ENCODE assay signal across 18 cellular contexts in genomic region chr13:30043631-30043925, GRCh38.
DNase-seq lines count a peak whose midpoint lies in the region; ATAC-seq, FAIRE-seq and TF ChIP-seq lines count a peak whose summit lies in the region.
"Had no signal": no experiment of that assay in that cellular context is flagged by ENCODE, and none has a peak within 500 bp of the region (broad histone marks: within the 10 kb centered on the region; RNA-seq: fewer than 3 reads in every experiment).

No MANE protein-coding gene starts in this region.

- no peak overlapping the region for H2BK12ac ChIP-seq in H1 (ENCODE audit: low read depth, low read length)

- ATAC-seq in HG03432 (IDR thresholded peaks at IDR 0.05; ENCODE audit: unreplicated experiment) (no peak), GM21737 (IDR thresholded peaks at IDR 0.05; ENCODE audit: unreplicated experiment) (no peak)

- no peak overlapping the region for H3K56ac ChIP-seq in H1 (replicated peaks; ENCODE audit: insufficient read length, low read depth, low read length)
- H3K56ac ChIP-seq in mesendoderm (ENCODE audit: low read length): peak overlapping the region; percentile 81

- no peaks in the 10 kb centered on the region for H3K79me1 ChIP-seq in H1 (ENCODE audit: low read depth, low read length)
- H3K79me1 ChIP-seq in mesendoderm (ENCODE audit: low read length): no peaks in the 10 kb centered on the region

- H2BK15ac ChIP-seq in H1 (ENCODE audit: low read length): 0 out of 2 replicates have a peak overlapping the region, but pooled peaks have one; percentile 37
- H2BK15ac ChIP-seq in mesendoderm (replicated peaks; ENCODE audit: low read depth): no peak overlapping the region

- no peak overlapping the region for H2AFZ ChIP-seq in H1 (ENCODE audit: low read length)

- POLR2A ChIA-PET in H1 (lab: Charles Lee; ENCODE audit: partially characterized antibody): no interaction called here

- H3K4ac ChIP-seq in H1 (replicated peaks; ENCODE audit: insufficient read length, low read depth, low read length) (no peak overlapping the region), mesendoderm (ENCODE audit: low read depth, low read length) (peak overlapping the region; percentile 58)

- H3K23ac ChIP-seq in H1 (ENCODE audit: insufficient read length) (no peak overlapping the region), mesendoderm (ENCODE audit: low read length) (no peak overlapping the region)

- no peak for FAIRE-seq in H1 (lab: Jason Lieb, UNC)
- FAIRE-seq: GM18507 had no signal

- CTCF ChIA-PET in H1 (lab: Charles Lee; ENCODE audit: partially characterized antibody): interaction anchor here (0.7 to 1.2 kb wide), 3 partner anchors 9 to 108 kb away, joined by 3 read pairs; no protein-coding TSS in a partner anchor

- intact Hi-C loops in esophagus muscularis mucosa (cut with DNase I) (no loop called here), transverse colon (cut with DNase I; ENCODE audit: low total_unique reads) (no loop called here)

- no peak overlapping the region for H3K4me3 ChIP-seq in H1 (ENCODE audit: extremely low read depth in 1 of 4, insufficient read depth in 2 of 4, low read depth in 3 of 4, low read length in 4 of 4)
- no peak overlapping the region for H3K4me3 ChIP-seq in esophagus muscularis mucosa
- H3K4me3 ChIP-seq in mesendoderm (ENCODE audit: low read length): no peak overlapping the region
- H3K4me3 ChIP-seq in transverse colon: no peak overlapping the region
- H3K4me3 ChIP-seq: BLaER1 had no signal

- TF ChIP-seq CTCF in H1 (IDR thresholded peaks at IDR 0.05; ENCODE audit: control extremely low read depth in 1 of 3, insufficient read depth in 1 of 3, low read depth in 1 of 3, low read length in 3 of 3) (no peak), esophagus muscularis mucosa (IDR thresholded peaks at IDR 0.05) (no peak), transverse colon (IDR thresholded peaks at IDR 0.05) (no peak), GM13976 (IDR thresholded peaks at IDR 0.05; ENCODE audit: borderline replicate concordance, control extremely low read depth, extremely low read depth, insufficient read depth, missing control alignments) (no peak)

- no peak overlapping the region for H2BK20ac ChIP-seq in H1 (ENCODE audit: low read length)

- H4K20me1 ChIP-seq in H1 (replicated peaks in 1 of 2; ENCODE audit: control insufficient read depth in 1 of 2, insufficient read depth in 2 of 2, low read length in 2 of 2): no peaks in the 10 kb centered on the region
- H4K20me1 ChIP-seq: BLaER1 had no signal

- no peak for TF ChIP-seq POLR2A in H1 (IDR thresholded peaks at IDR 0.05; ENCODE audit: control extremely low read depth in 1 of 2, low read depth in 2 of 2, low read length in 2 of 2)
- TF ChIP-seq POLR2A in esophagus muscularis mucosa (IDR thresholded peaks at IDR 0.05; ENCODE audit: low read depth): no peak
- no peak for TF ChIP-seq POLR2A in transverse colon (IDR thresholded peaks at IDR 0.05)

- TF ChIP-seq RAD21 in H1 (IDR thresholded peaks at IDR 0.05 in 1 of 2, conservative IDR thresholded peaks at IDR 0.05 in 1 of 2; ENCODE audit: low read depth in 2 of 2, low read length in 2 of 2): no peak

- no peak overlapping the region for H4K8ac ChIP-seq in H1 (ENCODE audit: extremely low read depth, insufficient read depth, low read length)
- H4K8ac ChIP-seq in mesendoderm (ENCODE audit: low read depth, low read length): no peak overlapping the region

- H3K9ac ChIP-seq in H1 (replicated peaks in 1 of 4; ENCODE audit: extremely low read depth in 1 of 4, low read depth in 3 of 4, low read length in 3 of 4) (no peak overlapping the region), mesendoderm (ENCODE audit: low read length) (no peak overlapping the region)
- H3K9ac ChIP-seq: BLaER1 had no signal

- TF ChIP-seq EP300 in H1 (IDR thresholded peaks at IDR 0.05; ENCODE audit: borderline replicate concordance in 1 of 2, low read depth in 2 of 2, low read length in 2 of 2): no peak
- no peak for TF ChIP-seq EP300 in esophagus muscularis mucosa (IDR thresholded peaks at IDR 0.05)
- TF ChIP-seq EP300 in transverse colon (IDR thresholded peaks at IDR 0.05; ENCODE audit: low read depth): no peak

- no peak overlapping the region for H3K14ac ChIP-seq in H1 (ENCODE audit: insufficient read length)

- H3K9me3 ChIP-seq in H1 (ENCODE audit: insufficient read depth in 2 of 2, low read depth in 1 of 2, low read length in 1 of 2) (no peaks in the 10 kb centered on the region), esophagus muscularis mucosa (no peaks in the 10 kb centered on the region), transverse colon (no peaks in the 10 kb centered on the region)
- H3K9me3 ChIP-seq: BLaER1, Caco-2 had no signal

- no peaks in the 10 kb centered on the region for H3K79me2 ChIP-seq in H1 (ENCODE audit: control insufficient read depth in 1 of 2, insufficient read depth in 2 of 2, low read length in 2 of 2)
- H3K79me2 ChIP-seq in mesendoderm (ENCODE audit: control insufficient read depth, insufficient read depth, low read length): no peaks in the 10 kb centered on the region

- no peak overlapping the region for H4K5ac ChIP-seq in H1 (ENCODE audit: insufficient read length, low read depth, low read length)
- H4K5ac ChIP-seq in mesendoderm (ENCODE audit: low read length): no peak overlapping the region

- no peaks in the 10 kb centered on the region for H3K23me2 ChIP-seq in H1 (ENCODE audit: low read depth, low read length)

- H3K4me2 ChIP-seq in H1 (ENCODE audit: insufficient read depth in 1 of 2, low read depth in 2 of 2, low read length in 2 of 2): no peak overlapping the region
- no peak overlapping the region for H3K4me2 ChIP-seq in mesendoderm (ENCODE audit: low read length)
- H3K4me2 ChIP-seq: BLaER1 had no signal

- H3K18ac ChIP-seq in H1 (ENCODE audit: extremely low read depth, low read length): no peak overlapping the region
- H3K18ac ChIP-seq in mesendoderm (ENCODE audit: low read length): peak overlapping the region; percentile 29

- H3K27ac ChIP-seq in H1 (ENCODE audit: low read depth, low read length): no peak overlapping the region
- H3K27ac ChIP-seq in esophagus muscularis mucosa (replicated peaks in 1 of 4): no peak overlapping the region
- no peak overlapping the region for H3K27ac ChIP-seq in mesendoderm (ENCODE audit: low read depth, low read length)
- H3K27ac ChIP-seq in transverse colon: peak overlapping the region; percentile 56 to 69 (median 62)
- H3K27ac ChIP-seq: BLaER1 had no signal

- no peaks in the 10 kb centered on the region for H3K36me3 ChIP-seq in H1 (ENCODE audit: control insufficient read depth in 2 of 4, insufficient read depth in 4 of 4, low read length in 3 of 4)
- H3K36me3 ChIP-seq in esophagus muscularis mucosa: no peaks in the 10 kb centered on the region
- no peaks in the 10 kb centered on the region for H3K36me3 ChIP-seq in mesendoderm (ENCODE audit: control insufficient read depth, insufficient read depth, low read length)
- no peaks in the 10 kb centered on the region for H3K36me3 ChIP-seq in transverse colon
- H3K36me3 ChIP-seq: BLaER1 had no signal

- H2BK120ac ChIP-seq in H1 (replicated peaks; ENCODE audit: low read depth, low read length) (no peak overlapping the region), mesendoderm (ENCODE audit: low read depth, low read length) (peak overlapping the region; percentile 23)

- H3K4me1 ChIP-seq in H1 (replicated peaks in 1 of 4; ENCODE audit: control insufficient read depth in 3 of 4, insufficient read depth in 4 of 4, low read length in 3 of 4) (peaks cover 0 to 4% (median 1%) of the 10 kb centered on the region in 4 experiments; a peak in 3 of 7 replicates), esophagus muscularis mucosa (no peaks in the 10 kb centered on the region), mesendoderm (ENCODE audit: control insufficient read depth, low read depth, low read length) (peaks cover 14% of the 10 kb centered on the region), transverse colon (peaks cover 0 to 21% (median 7%) of the 10 kb centered on the region in 4 donors)

- no peak for DNase-seq in H1 (ENCODE audit: low read depth in 1 of 2, low spot score in 2 of 2)
- peak; percentile 85 for DNase-seq in esophagus muscularis mucosa (ENCODE audit: extremely low spot score)
- no peak for DNase-seq in mesendoderm
- DNase-seq in transverse colon: peak; percentile 27
- no peak for DNase-seq in GM13976 (ENCODE audit: low spot score)
- DNase-seq: AML-193; Caco-2; CD8-positive, alpha-beta memory T cell; DMS53; GF-D8; HCEC 1CT; HFFc6; IMR-90; KBM-7 had no signal

- H2BK5ac ChIP-seq in H1 (ENCODE audit: low read depth, low read length): no peak overlapping the region
- peak overlapping the region; percentile 74 for H2BK5ac ChIP-seq in mesendoderm (ENCODE audit: low read length)

- H2AK5ac ChIP-seq in H1 (ENCODE audit: low read depth, low read length): no peak overlapping the region
- H2AK5ac ChIP-seq in mesendoderm (ENCODE audit: low read length): no peak overlapping the region

- in situ Hi-C loops in transverse colon (cut with MboI; ENCODE audit: low pct_ligation_motif_present in 1 of 4, low pct_unique_long_range_greater_than_20kb in 1 of 4, low sequenced_read_pairs in 3 of 4): no loop called here
- in situ Hi-C loops in GM13976 (cut with MboI; ENCODE audit: low sequenced_read_pairs, unreplicated experiment): no loop called here

- no peak overlapping the region for H4K91ac ChIP-seq in H1 (replicated peaks; ENCODE audit: insufficient read length, low read length)

- H3K27me3 ChIP-seq in H1 (replicated peaks in 1 of 4; ENCODE audit: control insufficient read depth in 3 of 4, extremely low read depth in 1 of 4, insufficient read depth in 3 of 4, low read length in 3 of 4) (no peaks in the 10 kb centered on the region; a peak in 1 of 7 replicates), esophagus muscularis mucosa (peaks cover 0 to 22% (median 2%) of the 10 kb centered on the region in 4 donors), mesendoderm (ENCODE audit: insufficient read depth, low read length, poor library complexity) (no peaks in the 10 kb centered on the region), transverse colon (no peaks in the 10 kb centered on the region)
- H3K27me3 ChIP-seq: BLaER1 had no signal

TF ChIP-seq in H1, 55 proteins besides CTCF, POLR2A, EP300 and RAD21:
- TF ChIP-seq KDM1A (IDR thresholded peaks at IDR 0.05; ENCODE audit: borderline replicate concordance, low read length): no peak
- TF ChIP-seq POLR2AphosphoS5 (IDR thresholded peaks at IDR 0.05; ENCODE audit: low read depth, low read length): no peak
- TF ChIP-seq ZNF274 (IDR thresholded peaks at IDR 0.05; ENCODE audit: borderline replicate concordance, extremely low read depth, low read length): no peak
- no peak for TF ChIP-seq MAX (IDR thresholded peaks at IDR 0.05)
- no peak for TF ChIP-seq BACH1 (IDR thresholded peaks at IDR 0.05; ENCODE audit: low read length)
- no peak for TF ChIP-seq PHF8 (conservative IDR thresholded peaks at IDR 0.05; ENCODE audit: low read depth, low read length)
- no peak for TF ChIP-seq SIX5 (IDR thresholded peaks at IDR 0.05; ENCODE audit: low read depth, low read length)
- TF ChIP-seq BCL11A (IDR thresholded peaks at IDR 0.05; ENCODE audit: low read depth in 2 of 2, low read length in 2 of 2): no peak
- no peak for TF ChIP-seq CTBP2 (IDR thresholded peaks at IDR 0.05; ENCODE audit: borderline replicate concordance, insufficient read depth, insufficient read length, low read length)

Comparison
In these comparisons a context has a peak if more than half of its experiments do, and no peak if none do; other contexts are left out.
1. DNase-seq: peak in esophagus muscularis mucosa (single experiment) and transverse colon (single experiment); none in H1 (0 of 2), mesendoderm (single experiment) and GM13976 (single experiment).
2. H3K27ac ChIP-seq: peak in transverse colon (4 of 4); none in H1 (single experiment), esophagus muscularis mucosa (0 of 4) and mesendoderm (single experiment).